Comparison of ENCODE assay signal across 23 cellular contexts in the genomic region with DNA sequence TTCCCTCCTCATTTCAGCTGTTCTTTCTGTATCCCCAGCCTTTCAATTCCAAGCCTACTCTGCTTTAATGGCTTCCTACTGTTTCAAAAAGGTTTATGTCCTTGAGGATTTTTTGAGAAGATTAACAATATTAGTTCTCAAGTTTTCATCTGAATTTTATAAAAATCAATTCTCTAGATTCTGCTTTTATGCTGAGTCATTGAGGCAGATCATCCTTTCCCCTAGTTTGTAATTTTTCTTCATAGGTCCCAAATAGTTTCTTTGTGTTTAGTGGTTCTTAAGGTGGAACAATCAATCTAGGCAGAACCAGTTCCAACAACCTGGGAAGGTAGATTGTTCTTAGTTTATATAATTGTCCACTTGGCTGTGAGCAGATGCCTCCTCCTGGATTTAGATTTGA.
"Had no signal": no experiment of that assay in that cellular context is flagged by ENCODE, and none has a peak within 500 bp of the region (broad histone marks: within the 10 kb centered on the region; RNA-seq: fewer than 3 reads in every experiment).

No MANE protein-coding gene starts in this region.

- H3K9me3 Mint-ChIP-seq: dendritic cell treated with granulocyte-macrophage colony-stimulating factor and Interleukin-4, amounts not matched to agents 40 ng/mL and 50 ng/mL, for 4 days; endodermal cell; stimulated activated naive CD8-positive, alpha-beta T cell treated with anti-CD3 and anti-CD28 coated beads, Interleukin-15, Interleukin-2, amounts not matched to agents 100 ng/mL and 50 ng/mL, for 24 hours had no signal

- H3K27ac ChIP-seq: colonic mucosa, epithelial cell of prostate, gastrocnemius medialis, psoas muscle, skin epidermis, suprapubic skin had no signal

- DNase-seq: colonic mucosa; effector CD8-positive, alpha-beta T cell; endodermal cell; foreskin fibroblast; gastrocnemius medialis; head of caudate nucleus; mesendoderm; midbrain; naive thymus-derived CD4-positive, alpha-beta T cell; nucleus accumbens; psoas muscle; right cardiac atrium; stimulated activated CD4-positive, alpha-beta T cell treated with anti-CD3 and anti-CD28 coated beads, Interleukin-15, amount 100 ng/mL, for 24 hours; stimulated activated CD4-positive, alpha-beta T cell treated with anti-CD3 and anti-CD28 coated beads, Interleukin-2, amount 100 ng/mL, for 48 hours; stimulated activated naive B cell treated with anti-CD40 and anti-IgM and Interleukin-4, amounts not matched to agents 10 μg/mL and 1 μg/mL and 100 μg/mL, for 72 hours; trophoblast cell had no signal

- H3K4me1 ChIP-seq: colonic mucosa had no signal

- H3K9me3 ChIP-seq: colonic mucosa, gastrocnemius medialis, suprapubic skin had no signal

- H3K4me3 ChIP-seq: colonic mucosa, gastrocnemius medialis, psoas muscle, skin epidermis, suprapubic skin had no signal

- H3K27me3 ChIP-seq: colonic mucosa, gastrocnemius medialis, suprapubic skin had no signal

- H3K36me3 ChIP-seq: gastrocnemius medialis had no signal

- H3K27ac Mint-ChIP-seq: dendritic cell treated with granulocyte-macrophage colony-stimulating factor and Interleukin-4, amounts not matched to agents 40 ng/mL and 50 ng/mL, for 4 days; endodermal cell; nephron; stimulated activated naive B cell treated with anti-CD40 and anti-IgM and Interleukin-4, amounts not matched to agents 10 μg/mL and 1 μg/mL and 100 μg/mL, for 72 hours; stimulated activated naive CD8-positive, alpha-beta T cell treated with anti-CD3 and anti-CD28 coated beads, Interleukin-15, Interleukin-2, amounts not matched to agents 100 ng/mL and 50 ng/mL, for 24 hours had no signal

- H3K4me3 Mint-ChIP-seq: dendritic cell treated with granulocyte-macrophage colony-stimulating factor and Interleukin-4, amounts not matched to agents 40 ng/mL and 50 ng/mL, for 4 days; endodermal cell; naive thymus-derived CD4-positive, alpha-beta T cell; nephron; stimulated activated naive B cell treated with anti-CD40 and anti-IgM and Interleukin-4, amounts not matched to agents 10 μg/mL and 1 μg/mL and 100 μg/mL, for 72 hours; stimulated activated naive CD8-positive, alpha-beta T cell treated with anti-CD3 and anti-CD28 coated beads, Interleukin-15, Interleukin-2, amounts not matched to agents 100 ng/mL and 50 ng/mL, for 24 hours had no signal

- ATAC-seq: esophagus mucosa; gastrocnemius medialis; naive thymus-derived CD4-positive, alpha-beta T cell; psoas muscle; right cardiac atrium; stimulated activated naive B cell treated with anti-CD40 and anti-IgM and Interleukin-4, amounts not matched to agents 10 μg/mL and 1 μg/mL and 100 μg/mL, for 72 hours had no signal

- H3K27me3 Mint-ChIP-seq: dendritic cell treated with granulocyte-macrophage colony-stimulating factor and Interleukin-4, amounts not matched to agents 40 ng/mL and 50 ng/mL, for 4 days; stimulated activated naive B cell treated with anti-CD40 and anti-IgM and Interleukin-4, amounts not matched to agents 10 μg/mL and 1 μg/mL and 100 μg/mL, for 72 hours had no signal
